In the genomic region with DNA sequence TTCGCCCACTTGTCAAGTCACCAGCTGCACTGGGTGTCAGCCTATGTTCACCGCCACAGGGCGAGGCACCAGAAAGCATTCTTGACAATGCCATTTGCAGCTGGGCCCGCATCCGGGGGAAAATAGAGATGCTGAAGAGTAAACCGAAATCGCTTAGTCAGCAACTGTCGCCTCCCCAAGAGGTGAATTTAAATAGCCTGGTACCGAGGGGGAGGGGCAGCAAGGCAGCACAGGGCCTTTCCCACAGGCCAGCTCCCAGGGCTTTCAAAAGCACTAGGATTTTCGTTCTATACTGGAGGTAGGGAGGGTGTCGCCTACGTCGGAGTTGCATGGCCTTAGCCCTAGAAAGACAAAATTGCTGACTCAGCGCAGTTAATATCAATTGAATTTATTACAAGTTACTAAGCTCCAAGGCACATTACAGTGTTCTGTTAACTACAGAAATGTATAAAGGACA, we compare ENCODE assay signal across 8 cellular contexts. TPM values are rescaled to one million over a fixed set of nuclear protein-coding genes. Genes with fewer than 3 reads are reported as not detected.
DNase-seq lines count a peak whose midpoint lies in the region; ATAC-seq and TF ChIP-seq lines count a peak whose summit lies in the region.

No MANE protein-coding gene starts in this region.

- peak overlapping the region; percentile 59 for H3K27ac ChIP-seq in angular gyrus (ENCODE audit: low read depth, low read length)

- DNase-seq in GM06990 (ENCODE audit: extremely low read depth, insufficient read length) (no peak), RPMI7951 (ENCODE audit: low read depth) (peak; percentile 78), iPS-NIHi11 (ENCODE audit: low spot score) (peak; percentile 78)
- peak; percentile 58 to 73 (median 69) for DNase-seq in stimulated activated CD4-positive, alpha-beta T cell treated with anti-CD3 and anti-CD28 coated beads, Interleukin-12 subunit alpha, Interleukin-12 subunit beta, amount 100 ng/mL, for 48 hours (ENCODE audit: low read depth in 2 of 3, low spot score in 1 of 3)

- peak overlapping the region; percentile 30 for H3K4me3 ChIP-seq in GM06990 (replicated peaks; ENCODE audit: low read depth, low read length)

- peaks cover 5% of the 10 kb centered on the region for H3K36me3 ChIP-seq in GM06990 (ENCODE audit: control insufficient read depth, insufficient read depth, low read length)

- no peaks in the 10 kb centered on the region for H3K27me3 ChIP-seq in GM06990 (replicated peaks; ENCODE audit: control insufficient read depth, insufficient read depth, low read length)

- ATAC-seq in GM19467 (IDR thresholded peaks at IDR 0.05; ENCODE audit: unreplicated experiment) (no peak), GM18517 (IDR thresholded peaks at IDR 0.05; ENCODE audit: unreplicated experiment) (no peak), GM18868 (IDR thresholded peaks at IDR 0.05; ENCODE audit: unreplicated experiment) (no peak)

- no peak for TF ChIP-seq CTCF in GM06990 (IDR thresholded peaks at IDR 0.05; ENCODE audit: insufficient read depth, low read length, poor library complexity, severe bottlenecking)

RNA-seq across cellular contexts. Expression of a gene that starts 4.3 kb away (rescaled TPM):
- 16.6 and 23.2 TPM in 2 replicates for total RNA-seq in RPMI7951 (2014; rRNA removed; shearing (Covaris generic))
